In the genomic region with DNA sequence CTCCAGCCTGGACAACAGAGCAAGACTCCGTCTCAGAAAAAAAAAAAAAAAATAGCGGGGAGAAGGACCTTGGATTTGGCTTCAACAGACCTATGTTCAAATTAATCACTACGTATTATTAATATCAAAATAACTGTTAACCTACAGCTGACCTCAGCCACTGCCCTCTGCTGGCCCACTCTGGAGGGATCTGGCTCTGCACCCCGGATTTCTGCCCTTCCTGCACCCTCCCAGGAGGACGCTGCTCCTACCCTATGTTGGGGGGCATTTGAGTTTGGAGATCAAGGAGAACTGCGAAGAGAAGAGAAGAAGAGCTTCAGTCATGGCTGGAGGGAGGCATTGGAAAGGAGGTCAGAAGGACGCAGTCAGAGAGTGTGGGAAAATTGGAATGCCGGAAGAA, we compare ENCODE assay signal across 17 cellular contexts.
DNase-seq lines count a peak whose midpoint lies in the region; ATAC-seq and TF ChIP-seq lines count a peak whose summit lies in the region.
"Had no signal": no experiment of that assay in that cellular context is flagged by ENCODE, and none has a peak within 500 bp of the region (broad histone marks: within the 10 kb centered on the region; RNA-seq: fewer than 3 reads in every experiment).

No MANE protein-coding gene starts in this region.

- H3K27ac ChIP-seq in heart right ventricle (peak overlapping the region; percentile 79 to 98 (median 94)), OCI-LY3 (ENCODE audit: low read length) (no peak overlapping the region), skeletal muscle tissue (ENCODE audit: low read depth, low read length) (peak overlapping the region; percentile 100)
- no peak overlapping the region for H3K27ac ChIP-seq in effector memory CD4-positive, alpha-beta T cell (ENCODE audit: insufficient read depth, low read length, poor library complexity, severe bottlenecking)
- H3K27ac ChIP-seq: esophagus squamous epithelium, left lung, SJSA1 had no signal

- H3K36me3 ChIP-seq in heart right ventricle (no peaks in the 10 kb centered on the region), OCI-LY3 (replicated peaks; ENCODE audit: low read depth, low read length) (no peaks in the 10 kb centered on the region), skeletal muscle tissue (ENCODE audit: control insufficient read depth in 3 of 3, insufficient read depth in 3 of 3, low read length in 3 of 3) (no peaks in the 10 kb centered on the region)
- no peaks in the 10 kb centered on the region for H3K36me3 ChIP-seq in effector memory CD4-positive, alpha-beta T cell (ENCODE audit: control insufficient read depth, insufficient read depth, low read length)
- H3K36me3 ChIP-seq: esophagus squamous epithelium, left lung, SJSA1, stomach had no signal

- TF ChIP-seq CTCF in heart right ventricle (IDR thresholded peaks at IDR 0.05) (peak in 4 of 9 donors; percentile 11 to 37 (median 20)), OCI-LY3 (IDR thresholded peaks at IDR 0.05; ENCODE audit: low read depth, low read length) (peak; percentile 17), fibroblast of the aortic adventitia (IDR thresholded peaks at IDR 0.05; ENCODE audit: insufficient read depth, low read length) (peak; percentile 3)

- H3K9me3 ChIP-seq in heart right ventricle = no peaks in the 10 kb centered on the region
- H3K9me3 ChIP-seq in OCI-LY3 (ENCODE audit: insufficient read depth, low read length) = no peaks in the 10 kb centered on the region
- no peaks in the 10 kb centered on the region for H3K9me3 ChIP-seq in skeletal muscle tissue (ENCODE audit: control insufficient read depth in 3 of 3, low read length in 3 of 3)
- H3K9me3 ChIP-seq in effector memory CD4-positive, alpha-beta T cell (ENCODE audit: control insufficient read depth, low read length) = no peaks in the 10 kb centered on the region
- H3K9me3 ChIP-seq: esophagus squamous epithelium, left lung, SJSA1, stomach had no signal

- no peaks in the 10 kb centered on the region for H3K27me3 ChIP-seq in heart right ventricle
- H3K27me3 ChIP-seq in OCI-LY3 (ENCODE audit: low read depth, low read length) = peaks cover 17% of the 10 kb centered on the region
- no peaks in the 10 kb centered on the region for H3K27me3 ChIP-seq in skeletal muscle tissue (ENCODE audit: control insufficient read depth in 3 of 3, insufficient read depth in 3 of 3, low read length in 3 of 3)
- H3K27me3 ChIP-seq in effector memory CD4-positive, alpha-beta T cell (replicated peaks; ENCODE audit: control insufficient read depth, insufficient read depth, low read length, poor library complexity, severe bottlenecking) = peaks cover 4% of the 10 kb centered on the region
- H3K27me3 ChIP-seq: esophagus squamous epithelium, left lung, SJSA1, stomach had no signal

- H3K79me2 ChIP-seq in OCI-LY3 (ENCODE audit: low read length) = no peaks in the 10 kb centered on the region

- H3K4me1 ChIP-seq in heart right ventricle = peaks cover 2 to 70% (median 41%) of the 10 kb centered on the region in 9 donors
- H3K4me1 ChIP-seq in OCI-LY3 (ENCODE audit: low read length) = no peaks in the 10 kb centered on the region
- H3K4me1 ChIP-seq in skeletal muscle tissue (ENCODE audit: control insufficient read depth in 3 of 3, insufficient read depth in 3 of 3, low read length in 3 of 3) = peaks cover 31 to 57% (median 55%) of the 10 kb centered on the region in 3 donors
- H3K4me1 ChIP-seq in effector memory CD4-positive, alpha-beta T cell (ENCODE audit: control insufficient read depth, insufficient read depth, low read length, poor library complexity, severe bottlenecking) = no peaks in the 10 kb centered on the region

- H3K9ac ChIP-seq in OCI-LY3 (ENCODE audit: low read length) (no peak overlapping the region), skeletal muscle tissue (ENCODE audit: low read depth in 1 of 3, low read length in 3 of 3) (peak overlapping the region in 2 of 3 donors; percentile 1 to 96)

- H3K4me3 ChIP-seq in heart right ventricle = no peak overlapping the region
- no peak overlapping the region for H3K4me3 ChIP-seq in OCI-LY3 (ENCODE audit: low read length)
- no peak overlapping the region for H3K4me3 ChIP-seq in fibroblast of the aortic adventitia (ENCODE audit: low read depth, low read length)
- peak overlapping the region in 1 of 3 donors; percentile 29 for H3K4me3 ChIP-seq in skeletal muscle tissue (ENCODE audit: low read length in 3 of 3)
- no peak overlapping the region for H3K4me3 ChIP-seq in effector memory CD4-positive, alpha-beta T cell (ENCODE audit: insufficient read depth, low read depth, low read length, poor library complexity, severe bottlenecking)
- H3K4me3 ChIP-seq: esophagus squamous epithelium, left lung, SJSA1, stomach had no signal

- H4K20me1 ChIP-seq in OCI-LY3 (ENCODE audit: insufficient read depth, low read length) = no peaks in the 10 kb centered on the region

- ATAC-seq in heart right ventricle (no peak), left ventricle myocardium superior (no peak), HG03460 (IDR thresholded peaks at IDR 0.05; ENCODE audit: unreplicated experiment) (no peak)
- ATAC-seq: activated naive CD4-positive, alpha-beta T cell treated with anti-CD3 and anti-CD28 coated beads, Interleukin-2, amount 50 U/mL, for 72 hours; left lung had no signal

- H3K4me2 ChIP-seq in OCI-LY3 (ENCODE audit: low read length) = no peak overlapping the region

- H2AFZ ChIP-seq in OCI-LY3 (ENCODE audit: low read depth, low read length) = no peak overlapping the region

- no peak for DNase-seq in heart right ventricle
- no peak for DNase-seq in left ventricle myocardium superior
- no peak for DNase-seq in fibroblast of the aortic adventitia (ENCODE audit: low read depth)
- DNase-seq in effector memory CD4-positive, alpha-beta T cell = no peak
- no peak for DNase-seq in DMS53 treated with DMSO at 0.1 percent for 48 hours (lab: John Stamatoyannopoulos, UW; ENCODE audit: unreplicated experiment)
- DNase-seq: activated CD4-positive, alpha-beta T cell treated with anti-CD3 and anti-CD28 coated beads, Interleukin-2, amount 10 ng/mL, durations not matched to agents 7 days and 5 days; EL; esophagus squamous epithelium; left lung; NCI-H2029; NCI-H510A; stomach had no signal

- 80 to 88% methylated on average over 8 of the region's 8 CpGs for WGBS in heart right ventricle, 2 donors

- intact Hi-C loops in heart right ventricle (cut with DNase I) = loop anchor here in 5 of 10 donors (5.0 to 10.0 kb wide), 6 partner anchors 36 to 279 kb away; a partner anchor contains a TSS
- intact Hi-C loops in left ventricle myocardium superior (cut with micrococcal nuclease) = no loop called here

Comparison
In these comparisons a context has a peak if more than half of its experiments do, and no peak if none do; other contexts are left out.
1. H3K27ac ChIP-seq: peak in heart right ventricle (10 of 10) and skeletal muscle tissue (single experiment); none in OCI-LY3 (single experiment) and effector memory CD4-positive, alpha-beta T cell (single experiment).